Comparison of ENCODE assay signal across 21 cellular contexts in genomic region chr2:10788855-10789254, GRCh38. TPM values are rescaled to one million over a fixed set of nuclear protein-coding genes. Genes with fewer than 3 reads are reported as not detected.
DNase-seq lines count a peak whose midpoint lies in the region; ATAC-seq and TF ChIP-seq lines count a peak whose summit lies in the region.
"Had no signal": no experiment of that assay in that cellular context is flagged by ENCODE, and none has a peak within 500 bp of the region (broad histone marks: within the 10 kb centered on the region; RNA-seq: fewer than 3 reads in every experiment).

No MANE protein-coding gene starts in this region.

- DNase-seq in activated CD4-positive, alpha-beta T cell treated with anti-CD3 and anti-CD28 coated beads, Interleukin-2, amount 10 ng/mL, durations not matched to agents 7 days and 5 days: no peak
- no peak for DNase-seq in activated CD4-positive, alpha-beta T cell treated with anti-CD3 and anti-CD28 coated beads for 48 hours
- DNase-seq in mesenchymal stem cell (no peak), osteoblast (ENCODE audit: insufficient read length, low spot score, missing footprints) (peak; percentile 19), NCI-H2171 (lab: John Stamatoyannopoulos, UW) (no peak), left lung (no peak)
- DNase-seq: CD8-positive, alpha-beta memory T cell; COR-L47; DMS 273 treated with DMSO at 0.1 percent for 48 hours; DMS79; GDM1; GOT3; H7; HFFc6 had no signal

- intact Hi-C loops in left lung (cut with DNase I): no loop called here

- peaks cover 80% of the 10 kb centered on the region for H3K36me3 Mint-ChIP-seq in activated CD4-positive, alpha-beta T cell treated with anti-CD3 and anti-CD28 coated beads, Interleukin-2, amount 10 ng/mL, durations not matched to agents 7 days and 5 days (ENCODE audit: low read depth)

- H2AFZ ChIP-seq in mesenchymal stem cell (ENCODE audit: low read depth, low read length) (no peak overlapping the region), osteoblast (ENCODE audit: low read length) (no peak overlapping the region)

- H3K23ac ChIP-seq in mesenchymal stem cell (ENCODE audit: low read length in 2 of 2): no peak overlapping the region

- no peak overlapping the region for H4K8ac ChIP-seq in mesenchymal stem cell (ENCODE audit: low read length)

- H2BK120ac ChIP-seq in mesenchymal stem cell (ENCODE audit: low read depth, low read length): no peak overlapping the region

- no peak overlapping the region for H3K4me3 ChIP-seq in mesenchymal stem cell (ENCODE audit: insufficient read depth in 1 of 2, low read depth in 1 of 2, low read length in 2 of 2)
- H3K4me3 ChIP-seq in osteoblast (ENCODE audit: insufficient read depth, low read length): no peak overlapping the region
- H3K4me3 ChIP-seq in left lung: no peak overlapping the region
- H3K4me3 ChIP-seq: BLaER1 treated with 17β-estradiol and CSF1 and Interleukin-3, amounts not matched to agents 10 nM and 100 nM had no signal

- H3K27ac ChIP-seq in mesenchymal stem cell (ENCODE audit: low read length, poor library complexity, severe bottlenecking) (no peak overlapping the region), osteoblast (ENCODE audit: low read depth, low read length) (no peak overlapping the region), left lung (no peak overlapping the region)
- H3K27ac ChIP-seq: BLaER1 treated with 17β-estradiol and CSF1 and Interleukin-3, amounts not matched to agents 10 nM and 100 nM had no signal

- CTCF ChIA-PET in activated CD4-positive, alpha-beta T cell treated with anti-CD3 and anti-CD28 coated beads, Interleukin-2, amount 10 ng/mL, durations not matched to agents 7 days and 5 days (lab: Charles Lee): interaction anchor here (0.9 kb wide), 1 partner anchor 35 kb away, joined by 3 read pairs; no protein-coding TSS in a partner anchor

- POLR2A ChIA-PET in activated CD4-positive, alpha-beta T cell treated with anti-CD3 and anti-CD28 coated beads, Interleukin-2, amount 10 ng/mL, durations not matched to agents 7 days and 5 days (lab: Charles Lee): no interaction called here

- H4K20me1 ChIP-seq in osteoblast (ENCODE audit: insufficient read depth, low read length): peaks cover 15% of the 10 kb centered on the region

- H3K4me2 ChIP-seq in mesenchymal stem cell (ENCODE audit: low read length, poor library complexity, severe bottlenecking) (no peak overlapping the region), osteoblast (ENCODE audit: insufficient read depth, low read length) (no peak overlapping the region)
- H3K4me2 ChIP-seq: BLaER1 treated with 17β-estradiol and CSF1 and Interleukin-3, amounts not matched to agents 10 nM and 100 nM had no signal

- H3K27me3 Mint-ChIP-seq in activated CD4-positive, alpha-beta T cell treated with anti-CD3 and anti-CD28 coated beads, Interleukin-2, amount 10 ng/mL, durations not matched to agents 7 days and 5 days: no peaks in the 10 kb centered on the region
- H3K27me3 Mint-ChIP-seq: B cell; CD8-positive, alpha-beta memory T cell; IgD-negative memory B cell had no signal

- peaks cover 30% of the 10 kb centered on the region for H3K4me1 Mint-ChIP-seq in activated CD4-positive, alpha-beta T cell treated with anti-CD3 and anti-CD28 coated beads, Interleukin-2, amount 10 ng/mL, durations not matched to agents 7 days and 5 days

- no peaks in the 10 kb centered on the region for H3K9me3 Mint-ChIP-seq in activated CD4-positive, alpha-beta T cell treated with anti-CD3 and anti-CD28 coated beads, Interleukin-2, amount 10 ng/mL, durations not matched to agents 7 days and 5 days
- H3K9me3 Mint-ChIP-seq: CD8-positive, alpha-beta memory T cell; HFFc6; IgD-negative memory B cell had no signal

- H3K36me3 ChIP-seq in mesenchymal stem cell (ENCODE audit: control insufficient read depth in 1 of 2, insufficient read depth in 2 of 2, low read depth in 1 of 2, low read length in 2 of 2): peaks cover 49 to 96% of the 10 kb centered on the region in 2 experiments
- H3K36me3 ChIP-seq in osteoblast (ENCODE audit: insufficient read depth, low read length): peaks cover 93% of the 10 kb centered on the region
- peaks cover 0 to 100% of the 10 kb centered on the region in 2 donors for H3K36me3 ChIP-seq in left lung

- H2BK15ac ChIP-seq in mesenchymal stem cell (ENCODE audit: low read depth, poor library complexity, severe bottlenecking): no peak overlapping the region

- no peak overlapping the region for H3K9ac ChIP-seq in mesenchymal stem cell (ENCODE audit: low read length)
- H3K9ac ChIP-seq: BLaER1 treated with 17β-estradiol and CSF1 and Interleukin-3, amounts not matched to agents 10 nM and 100 nM had no signal

- peaks cover 3% of the 10 kb centered on the region for H3K79me2 ChIP-seq in osteoblast (ENCODE audit: insufficient read depth, low read length)

- H3K4ac ChIP-seq in mesenchymal stem cell (ENCODE audit: low read depth in 1 of 2, low read length in 2 of 2): no peak overlapping the region

- H3K79me1 ChIP-seq in mesenchymal stem cell (replicated peaks; ENCODE audit: low read length, poor library complexity, severe bottlenecking): peaks cover 19% of the 10 kb centered on the region

- no peak overlapping the region for H4K91ac ChIP-seq in mesenchymal stem cell (ENCODE audit: low read length)

- no peak overlapping the region for H2BK12ac ChIP-seq in mesenchymal stem cell (ENCODE audit: low read length in 2 of 2)

- no peak for TF ChIP-seq CTCF in osteoblast (IDR thresholded peaks at IDR 0.05; ENCODE audit: extremely low read depth, low read depth, low read length)
- no peak for TF ChIP-seq CTCF in left lung (IDR thresholded peaks at IDR 0.05)

- H3K18ac ChIP-seq in mesenchymal stem cell (ENCODE audit: low read depth in 1 of 2, low read length in 2 of 2): no peak overlapping the region

- H2BK5ac ChIP-seq in mesenchymal stem cell (ENCODE audit: low read depth, low read length, poor library complexity, severe bottlenecking): no peak overlapping the region

- H3K9me3 ChIP-seq in mesenchymal stem cell (ENCODE audit: control insufficient read depth, low read length): no peaks in the 10 kb centered on the region
- H3K9me3 ChIP-seq in osteoblast (ENCODE audit: low read depth, low read length): no peaks in the 10 kb centered on the region
- no peaks in the 10 kb centered on the region for H3K9me3 ChIP-seq in left lung
- H3K9me3 ChIP-seq: BLaER1 treated with 17β-estradiol and CSF1 and Interleukin-3, amounts not matched to agents 10 nM and 100 nM had no signal

- ATAC-seq in GM19351 (IDR thresholded peaks at IDR 0.05; ENCODE audit: unreplicated experiment): no peak
- no peak for ATAC-seq in left lung
- ATAC-seq in HG02759 (IDR thresholded peaks at IDR 0.05; ENCODE audit: unreplicated experiment): no peak
- ATAC-seq: HCT116, HepG2 had no signal

- peak overlapping the region; percentile 65 for H2AK5ac ChIP-seq in mesenchymal stem cell (ENCODE audit: low read length, severe bottlenecking)

- H3K27me3 ChIP-seq in mesenchymal stem cell (ENCODE audit: control insufficient read depth in 1 of 2, insufficient read depth in 1 of 2, low read length in 2 of 2) (no peaks in the 10 kb centered on the region), osteoblast (ENCODE audit: insufficient read depth, low read length) (no peaks in the 10 kb centered on the region), left lung (no peaks in the 10 kb centered on the region)
- H3K27me3 ChIP-seq: BLaER1 treated with 17β-estradiol and CSF1 and Interleukin-3, amounts not matched to agents 10 nM and 100 nM had no signal

- H3K4me1 ChIP-seq in mesenchymal stem cell (ENCODE audit: control insufficient read depth, insufficient read depth, low read depth, low read length) (peaks cover 11% of the 10 kb centered on the region), osteoblast (ENCODE audit: insufficient read depth, low read length) (no peaks in the 10 kb centered on the region), left lung (peaks cover 0 to 2% of the 10 kb centered on the region in 2 donors)

- no peak overlapping the region for H3K14ac ChIP-seq in mesenchymal stem cell (ENCODE audit: low read length in 2 of 2)

- H3K27ac Mint-ChIP-seq in activated CD4-positive, alpha-beta T cell treated with anti-CD3 and anti-CD28 coated beads, Interleukin-2, amount 10 ng/mL, durations not matched to agents 7 days and 5 days: peak overlapping the region; percentile 62
- H3K27ac Mint-ChIP-seq: B cell, HFFc6 had no signal

- 100% methylated on average over 6 of the region's 8 CpGs for WGBS in mesenchymal stem cell

- no peak overlapping the region for H3K4me3 Mint-ChIP-seq in activated CD4-positive, alpha-beta T cell treated with anti-CD3 and anti-CD28 coated beads, Interleukin-2, amount 10 ng/mL, durations not matched to agents 7 days and 5 days
- H3K4me3 Mint-ChIP-seq: B cell, HFFc6 had no signal

RNA-seq across cellular contexts. Expression of gene PDIA6, which starts 23.7 kb away (rescaled TPM):
- 100 to 1,000 TPM; 127 to 136 TPM for total RNA-seq in activated CD4-positive, alpha-beta T cell treated with anti-CD3 and anti-CD28 coated beads, Interleukin-2, amount 10 ng/mL, durations not matched to agents 7 days and 5 days
- 406 TPM for polyA plus RNA-seq in mesenchymal stem cell (2013, experiment 1 of 2)
- 415 TPM for polyA plus RNA-seq in mesenchymal stem cell (2013, experiment 2 of 2)
- 245 and 291 TPM in 2 replicates for total RNA-seq in osteoblast
- 100 to 1,000 TPM; 239 to 341 TPM for total RNA-seq in left lung
